In genomic region chr20:32528291-32528891, GRCh38 we compare ENCODE assay signal across 9 cellular contexts. TPM values are rescaled to one million over a fixed set of nuclear protein-coding genes. Genes with fewer than 3 reads are reported as not detected.
DNase-seq lines count a peak whose midpoint lies in the region; ATAC-seq lines count a peak whose summit lies in the region.
"Had no signal": no experiment of that assay in that cellular context is flagged by ENCODE, and none has a peak within 500 bp of the region (broad histone marks: within the 10 kb centered on the region; RNA-seq: fewer than 3 reads in every experiment).

No MANE protein-coding gene starts in this region.

- WGBS in mesendoderm (ENCODE audit: extremely low coverage, insufficient coverage, low lambda C conversion rate): no CpG with 5 or more reads among the region's 23 CpGs

- no peak overlapping the region for H2BK5ac ChIP-seq in mesendoderm (ENCODE audit: low read length)

- DNase-seq in COLO668 (lab: John Stamatoyannopoulos, UW; ENCODE audit: unreplicated experiment) (peak; percentile 50), NCI-H1092 treated with DMSO at 0.1 percent for 48 hours (lab: John Stamatoyannopoulos, UW) (peak; percentile 96), mesendoderm (no peak), mesenteric fat pad (ENCODE audit: low spot score) (no peak), H4 (ENCODE audit: low spot score) (no peak)
- DNase-seq in activated naive CD4-positive, alpha-beta T cell treated with anti-CD3 and anti-CD28 coated beads, Interleukin-2, amount 10 ng/mL, durations not matched to agents 7 days and 5 days: peak; percentile 49
- DNase-seq in stimulated activated CD4-positive, alpha-beta T cell treated with anti-CD3 and anti-CD28 coated beads, Interleukin-15, amount 100 ng/mL, for 24 hours: no peak

- no peak for ATAC-seq in GM21515 (IDR thresholded peaks at IDR 0.05; ENCODE audit: unreplicated experiment)

- peak overlapping the region; percentile 11 for H3K4me2 ChIP-seq in mesendoderm (ENCODE audit: low read length)

- H2BK120ac ChIP-seq in mesendoderm (ENCODE audit: low read depth, low read length): no peak overlapping the region

- no peak overlapping the region for H3K4me3 ChIP-seq in mesendoderm (ENCODE audit: low read length)

- H3K4me1 ChIP-seq in mesendoderm (ENCODE audit: control insufficient read depth, low read depth, low read length): peaks cover 2% of the 10 kb centered on the region

- peak overlapping the region; percentile 10 for H3K9ac ChIP-seq in mesendoderm (ENCODE audit: low read length)

- H3K27me3 Mint-ChIP-seq in activated naive CD4-positive, alpha-beta T cell treated with anti-CD3 and anti-CD28 coated beads, Interleukin-2, amount 10 ng/mL, durations not matched to agents 7 days and 5 days: no peaks in the 10 kb centered on the region

- H2BK15ac ChIP-seq in mesendoderm (replicated peaks; ENCODE audit: low read depth): no peak overlapping the region

- peaks cover 87% of the 10 kb centered on the region for H3K4me1 Mint-ChIP-seq in activated naive CD4-positive, alpha-beta T cell treated with anti-CD3 and anti-CD28 coated beads, Interleukin-2, amount 10 ng/mL, durations not matched to agents 7 days and 5 days

- peaks cover 53% of the 10 kb centered on the region for H3K36me3 Mint-ChIP-seq in activated naive CD4-positive, alpha-beta T cell treated with anti-CD3 and anti-CD28 coated beads, Interleukin-2, amount 10 ng/mL, durations not matched to agents 7 days and 5 days

- no peaks in the 10 kb centered on the region for H3K79me2 ChIP-seq in mesendoderm (ENCODE audit: control insufficient read depth, insufficient read depth, low read length)

- CTCF ChIA-PET in activated naive CD4-positive, alpha-beta T cell treated with anti-CD3 and anti-CD28 coated beads, Interleukin-2, amount 10 ng/mL, durations not matched to agents 7 days and 5 days (lab: Charles Lee): interaction anchor here (1.3 to 12.5 kb wide), 3 partner anchors 12 to 121 kb away, joined by 5 to 283 read pairs (median 173); no protein-coding TSS in a partner anchor

- no peak overlapping the region for H2AK5ac ChIP-seq in mesendoderm (ENCODE audit: low read length)

- peak overlapping the region; percentile 44 for H3K4me3 Mint-ChIP-seq in activated naive CD4-positive, alpha-beta T cell treated with anti-CD3 and anti-CD28 coated beads, Interleukin-2, amount 10 ng/mL, durations not matched to agents 7 days and 5 days
- H3K4me3 Mint-ChIP-seq: activated T-helper 1 cell treated with anti-CD3 and anti-CD28 coated beads, Interleukin-12 subunit alpha, Interleukin-12 subunit beta, Interleukin-2, Interleukin-4 antibody, amounts not matched to agents 30 ng/mL and 10 ng/mL and 1 ng/mL, durations not matched to agents 14 hours and 24 hours and 36 hours had no signal

- H4K8ac ChIP-seq in mesendoderm (ENCODE audit: low read depth, low read length): no peak overlapping the region

- H3K27ac ChIP-seq in mesendoderm (ENCODE audit: low read depth, low read length): no peak overlapping the region

- peaks cover 2% of the 10 kb centered on the region for H3K27me3 ChIP-seq in mesendoderm (ENCODE audit: insufficient read depth, low read length, poor library complexity)

- H3K18ac ChIP-seq in mesendoderm (ENCODE audit: low read length): no peak overlapping the region

- H3K27ac Mint-ChIP-seq in activated naive CD4-positive, alpha-beta T cell treated with anti-CD3 and anti-CD28 coated beads, Interleukin-2, amount 10 ng/mL, durations not matched to agents 7 days and 5 days: peak overlapping the region; percentile 87
- H3K27ac Mint-ChIP-seq: activated T-helper 1 cell treated with anti-CD3 and anti-CD28 coated beads, Interleukin-12 subunit alpha, Interleukin-12 subunit beta, Interleukin-2, Interleukin-4 antibody, amounts not matched to agents 30 ng/mL and 10 ng/mL and 1 ng/mL, durations not matched to agents 14 hours and 24 hours and 36 hours had no signal

- H3K56ac ChIP-seq in mesendoderm (ENCODE audit: low read length): peak overlapping the region; percentile 47

- no peak overlapping the region for H3K23ac ChIP-seq in mesendoderm (ENCODE audit: low read length)

- H4K5ac ChIP-seq in mesendoderm (ENCODE audit: low read length): no peak overlapping the region

- H3K36me3 ChIP-seq in mesendoderm (ENCODE audit: control insufficient read depth, insufficient read depth, low read length): no peaks in the 10 kb centered on the region

- no peak overlapping the region for H3K4ac ChIP-seq in mesendoderm (ENCODE audit: low read depth, low read length)

- H3K79me1 ChIP-seq in mesendoderm (ENCODE audit: low read length): no peaks in the 10 kb centered on the region

- no peaks in the 10 kb centered on the region for H3K9me3 Mint-ChIP-seq in activated naive CD4-positive, alpha-beta T cell treated with anti-CD3 and anti-CD28 coated beads, Interleukin-2, amount 10 ng/mL, durations not matched to agents 7 days and 5 days
- H3K9me3 Mint-ChIP-seq: activated T-helper 1 cell treated with anti-CD3 and anti-CD28 coated beads, Interleukin-12 subunit alpha, Interleukin-12 subunit beta, Interleukin-2, Interleukin-4 antibody, amounts not matched to agents 30 ng/mL and 10 ng/mL and 1 ng/mL, durations not matched to agents 14 hours and 24 hours and 36 hours had no signal

RNA-seq across cellular contexts. Expression of gene NOL4L, which starts 56.7 kb away (rescaled TPM):
- polyA plus RNA-seq in mesendoderm (2013, experiment 1 of 2): 9.5 TPM
- polyA plus RNA-seq in mesendoderm (2013, experiment 2 of 2): 9.0 TPM
- 21.5 TPM for total RNA-seq in mesenteric fat pad
- 10.6 and 13.0 TPM in 2 replicates for total RNA-seq in H4 (2014; rRNA removed; shearing (Covaris generic))

Comparison
In these comparisons a context has a peak if more than half of its experiments do, and no peak if none do; other contexts are left out.
1. DNase-seq: peak in COLO668 (single experiment), NCI-H1092 treated with DMSO at 0.1 percent for 48 hours (single experiment) and activated naive CD4-positive, alpha-beta T cell treated with anti-CD3 and anti-CD28 coated beads, Interleukin-2, amount 10 ng/mL, durations not matched to agents 7 days and 5 days (single experiment); none in mesendoderm (single experiment), mesenteric fat pad (single experiment), H4 (single experiment) and stimulated activated CD4-positive, alpha-beta T cell treated with anti-CD3 and anti-CD28 coated beads, Interleukin-15, amount 100 ng/mL, for 24 hours (single experiment).